8 cellular contexts compared by ENCODE assay signal in genomic region chr6:129498950-129499870, GRCh38.
A peak's percentile ranks its signal among the peaks of the same experiment; 100 is the strongest.
DNase-seq lines count a peak whose midpoint lies in the region; ATAC-seq and TF ChIP-seq lines count a peak whose summit lies in the region.

No MANE protein-coding gene starts in this region.

- H3K9me3 ChIP-seq in left lung (no peaks in the 10 kb centered on the region), upper lobe of right lung (no peaks in the 10 kb centered on the region)

- H3K4me3 ChIP-seq in left lung (no peak overlapping the region), upper lobe of right lung (no peak overlapping the region)

- peaks cover 0 to 39% of the 10 kb centered on the region in 2 donors for H3K4me1 ChIP-seq in left lung
- H3K4me1 ChIP-seq in upper lobe of right lung, result peaks cover 22% of the 10 kb centered on the region

- TF ChIP-seq CTCF in left lung (IDR thresholded peaks at IDR 0.05) (peak; percentile 54 to 62), upper lobe of right lung (IDR thresholded peaks at IDR 0.05) (peak; percentile 67)

- no peaks in the 10 kb centered on the region for H3K36me3 ChIP-seq in left lung
- H3K36me3 ChIP-seq in upper lobe of right lung, result peaks cover 7% of the 10 kb centered on the region

- intact Hi-C loops in left lung (cut with DNase I) (no loop called here), upper lobe of right lung (cut with DNase I) (no loop called here)

- ATAC-seq in GM19455 (IDR thresholded peaks at IDR 0.05; ENCODE audit: unreplicated experiment), result peak; percentile 67
- peak; percentile 50 for ATAC-seq in HG03565 (IDR thresholded peaks at IDR 0.05; ENCODE audit: unreplicated experiment)
- ATAC-seq in left lung, result peak; percentile 80
- peak; percentile 71 for ATAC-seq in upper lobe of right lung

- H3K27ac ChIP-seq in left lung, result peak overlapping the region; percentile 20 to 47
- H3K27ac ChIP-seq in upper lobe of right lung, result no peak overlapping the region

- H3K27me3 ChIP-seq in left lung (no peaks in the 10 kb centered on the region), upper lobe of right lung (no peaks in the 10 kb centered on the region)

- DNase-seq in NCI-H1092 treated with DMSO at 0.1 percent for 48 hours (lab: John Stamatoyannopoulos, UW), result peak; percentile 23
- DNase-seq in NCI-H1092 (lab: John Stamatoyannopoulos, UW), result no peak
- DNase-seq in RKO (ENCODE audit: low spot score), result peak; percentile 66
- DNase-seq in cerebellum (ENCODE audit: low spot score), result peak; percentile 6
- no peak for DNase-seq in left lung
- no peak for DNase-seq in upper lobe of right lung

Comparison
In these comparisons a context has a peak if more than half of its experiments do, and no peak if none do; other contexts are left out.
1. DNase-seq: peak in NCI-H1092 treated with DMSO at 0.1 percent for 48 hours (single experiment), RKO (single experiment) and cerebellum (single experiment); none in NCI-H1092 (single experiment), left lung (0 of 2) and upper lobe of right lung (single experiment).
2. Peak in every context shown above with its lines, with median percentiles within 50 percentile points of each other: ATAC-seq.